17 cellular contexts compared by ENCODE assay signal in genomic region chr20:46073024-46073423, GRCh38. TPM values are rescaled to one million over a fixed set of nuclear protein-coding genes. Genes with fewer than 3 reads are reported as not detected.
DNase-seq lines count a peak whose midpoint lies in the region; ATAC-seq and TF ChIP-seq lines count a peak whose summit lies in the region.
"Had no signal": no experiment of that assay in that cellular context is flagged by ENCODE, and none has a peak within 500 bp of the region (broad histone marks: within the 10 kb centered on the region; RNA-seq: fewer than 3 reads in every experiment).

No MANE protein-coding gene starts in this region.

- no peaks in the 10 kb centered on the region for H4K20me1 ChIP-seq in mammary epithelial cell (ENCODE audit: insufficient read depth, low read length)

- H3K27ac ChIP-seq in mammary epithelial cell (ENCODE audit: insufficient read depth, low read depth, low read length) (no peak overlapping the region), caudate nucleus (ENCODE audit: low read depth, low read length) (peak overlapping the region; percentile 72), esophagus muscularis mucosa (replicated peaks in 1 of 4) (no peak overlapping the region), temporal lobe (ENCODE audit: low read depth, low read length) (peak overlapping the region; percentile 81)
- H3K27ac ChIP-seq: BLaER1 had no signal

- in situ Hi-C loops in mammary epithelial cell (cut with MboI; ENCODE audit: low sequenced_read_pairs in 2 of 2), result no loop called here

- TF ChIP-seq CTCF in mammary epithelial cell (conservative IDR thresholded peaks at IDR 0.05 in 1 of 2, IDR thresholded peaks at IDR 0.05 in 1 of 2; ENCODE audit: extremely low read depth in 1 of 2, insufficient read depth in 1 of 2, low read depth in 1 of 2, low read length in 2 of 2) (no peak), MCF 10A (IDR thresholded peaks at IDR 0.05; ENCODE audit: unreplicated experiment) (no peak), esophagus muscularis mucosa (IDR thresholded peaks at IDR 0.05) (no peak)

- H3K36me3 ChIP-seq in mammary epithelial cell (ENCODE audit: insufficient read depth, low read length) (peaks cover 11% of the 10 kb centered on the region), esophagus muscularis mucosa (peaks cover 19 to 62% (median 56%) of the 10 kb centered on the region in 4 donors)

- H3K4me2 ChIP-seq in mammary epithelial cell (ENCODE audit: insufficient read depth, low read depth, low read length), result peak overlapping the region; percentile 3
- H3K4me2 ChIP-seq: BLaER1 had no signal

- H3K27me3 ChIP-seq in mammary epithelial cell (ENCODE audit: insufficient read depth, low read length) (no peaks in the 10 kb centered on the region), esophagus muscularis mucosa (no peaks in the 10 kb centered on the region)
- H3K27me3 ChIP-seq: BLaER1 had no signal

- 87% methylated on average over 4 of the region's 4 CpGs for WGBS in mammary epithelial cell (ENCODE audit: low coverage, missing lambda C conversion rate)
- WGBS in esophagus muscularis mucosa, result 84% methylated on average over 4 of the region's 4 CpGs

- H3K4me1 Mint-ChIP-seq in MCF 10A (ENCODE audit: insufficient read depth, unreplicated experiment), result peaks cover 8% of the 10 kb centered on the region
- H3K4me1 Mint-ChIP-seq: CD14-positive monocyte had no signal

- CTCF ChIA-PET in mammary epithelial cell (lab: Charles Lee; ENCODE audit: low non-redundant PET) (no interaction called here), MCF 10A (lab: Yijun Ruan, JAX) (interaction anchor here (0.8 to 1.5 kb wide), 5 partner anchors 12 to 103 kb away, joined by 3 to 5 read pairs (median 4); no protein-coding TSS in a partner anchor)

- peaks cover 12% of the 10 kb centered on the region for H3K4me1 ChIP-seq in mammary epithelial cell (ENCODE audit: insufficient read depth, low read length)
- H3K4me1 ChIP-seq in esophagus muscularis mucosa, result no peaks in the 10 kb centered on the region
- H3K4me1 ChIP-seq: BLaER1 had no signal

- H3K79me2 ChIP-seq in mammary epithelial cell (ENCODE audit: insufficient read depth, low read length), result peaks cover 30% of the 10 kb centered on the region

- dilution Hi-C loops in mammary epithelial cell (cut with HindIII; ENCODE audit: low sequenced_read_pairs), result no loop called here

- intact Hi-C loops in mammary epithelial cell (cut with micrococcal nuclease) (no loop called here), MCF 10A (cut with micrococcal nuclease) (no loop called here), esophagus muscularis mucosa (cut with DNase I) (no loop called here)

- H3K9me3 ChIP-seq in mammary epithelial cell (replicated peaks; ENCODE audit: insufficient read depth, low read length), result no peaks in the 10 kb centered on the region
- H3K9me3 ChIP-seq in esophagus muscularis mucosa, result no peaks in the 10 kb centered on the region
- H3K9me3 ChIP-seq: BLaER1 had no signal

- DNase-seq in mammary epithelial cell (no peak), MCF 10A (ENCODE audit: unreplicated experiment) (no peak), caudate nucleus (lab: John Stamatoyannopoulos, UW) (no peak), esophagus muscularis mucosa (ENCODE audit: extremely low spot score) (peak; percentile 14), GOT3 (lab: John Stamatoyannopoulos, UW) (no peak), NCI-H748 treated with DMSO at 0.1 percent for 48 hours (lab: John Stamatoyannopoulos, UW) (no peak)
- DNase-seq: 8988T; CD4-positive, alpha-beta memory T cell; DMS153; GDM1; H7 had no signal

- no peak overlapping the region for H2AFZ ChIP-seq in mammary epithelial cell (ENCODE audit: low read depth, low read length)

- no peaks in the 10 kb centered on the region for H3K9me3 Mint-ChIP-seq in MCF 10A (ENCODE audit: unreplicated experiment)
- H3K9me3 Mint-ChIP-seq: CD14-positive monocyte; CD4-positive, alpha-beta memory T cell had no signal

- BruUV-seq in mammary epithelial cell (replicated peaks; lab: Mats Ljungman, UMichigan) (no TSS peak), MCF 10A (replicated peaks; lab: Mats Ljungman, UMichigan) (no TSS peak)

- no peak overlapping the region for H3K9ac ChIP-seq in mammary epithelial cell (ENCODE audit: insufficient read depth, low read length)
- H3K9ac ChIP-seq: BLaER1 had no signal

- no peak for ATAC-seq in GM18520 (IDR thresholded peaks at IDR 0.05; ENCODE audit: unreplicated experiment)
- ATAC-seq: HCT116 had no signal

- no peak for TF ChIP-seq EP300 in esophagus muscularis mucosa (IDR thresholded peaks at IDR 0.05)

- H3K4me3 Mint-ChIP-seq in MCF 10A (ENCODE audit: unreplicated experiment), result no peak overlapping the region
- H3K4me3 Mint-ChIP-seq: CD14-positive monocyte; CD4-positive, alpha-beta memory T cell had no signal

- no peak overlapping the region for H3K4me3 ChIP-seq in mammary epithelial cell (replicated peaks in 1 of 3; ENCODE audit: insufficient read depth in 1 of 3, low read depth in 2 of 3, low read length in 3 of 3)
- H3K4me3 ChIP-seq in esophagus muscularis mucosa, result no peak overlapping the region
- H3K4me3 ChIP-seq: BLaER1 had no signal

- H3K36me3 Mint-ChIP-seq in MCF 10A (ENCODE audit: insufficient read depth, unreplicated experiment), result peaks cover 20% of the 10 kb centered on the region

- POLR2A ChIA-PET in MCF 10A (lab: Yijun Ruan, JAX), result interaction anchor here (0.7 to 1.6 kb wide), 4 partner anchors 12 to 65 kb away, joined by 3 to 4 read pairs (median 3); no protein-coding TSS in a partner anchor

- TF ChIP-seq POLR2A in esophagus muscularis mucosa (IDR thresholded peaks at IDR 0.05; ENCODE audit: low read depth), result no peak

- no peak overlapping the region for H3K27ac Mint-ChIP-seq in MCF 10A (ENCODE audit: low read depth, unreplicated experiment)
- H3K27ac Mint-ChIP-seq: CD14-positive monocyte; CD4-positive, alpha-beta memory T cell had no signal

- H3K27me3 Mint-ChIP-seq in MCF 10A (ENCODE audit: insufficient read depth, unreplicated experiment), result no peaks in the 10 kb centered on the region
- H3K27me3 Mint-ChIP-seq: CD4-positive, alpha-beta memory T cell had no signal

RNA-seq across cellular contexts. Expression of gene NCOA5, which starts 16.7 kb away (rescaled TPM):
- total RNA-seq in mammary epithelial cell (10 to 100 TPM; 11.2 to 17.8 TPM), MCF 10A (2022) (26.0 and 31.2 TPM in 2 replicates), esophagus muscularis mucosa (10 to 100 TPM; 17.4 to 36.8 (median 29.9) TPM), temporal lobe (21.6 TPM)
- polyA plus RNA-seq in mammary epithelial cell, result 17.4 TPM
- polyA minus RNA-seq in mammary epithelial cell, result 20.1 TPM

RNA-seq across cellular contexts. Expression of gene SLC12A5, which starts 44.0 kb away (rescaled TPM):
- 1 to 10 TPM in 1 of 2 donors, not detected in 1; 1.5 TPM for total RNA-seq in mammary epithelial cell
- polyA plus RNA-seq in mammary epithelial cell, result 0.94 TPM
- 11.3 TPM for polyA minus RNA-seq in mammary epithelial cell
- 0.75 and 0.98 TPM in 2 replicates for total RNA-seq in MCF 10A (2022)
- 1 to 10 TPM in 1 of 4 donors, under 1 TPM in 1, not detected in 2; 0.99 to 1.2 TPM for total RNA-seq in esophagus muscularis mucosa
- total RNA-seq in temporal lobe, result 17.2 TPM
- total RNA-seq: CD4-positive, alpha-beta memory T cell; Daoy had no signal
- polyA plus RNA-seq: CD14-positive monocyte; CD4-positive, alpha-beta memory T cell had no signal

RNA-seq across cellular contexts. Expression of gene CD40, which starts 45.1 kb away (rescaled TPM):
- total RNA-seq in mammary epithelial cell, result 1 to 10 TPM in 1 of 2 donors, not detected in 1; 3.2 TPM
- 14.9 TPM for polyA plus RNA-seq in mammary epithelial cell
- 0.31 TPM for polyA minus RNA-seq in mammary epithelial cell
- total RNA-seq in MCF 10A (2022), result 1.5 and 2.3 TPM in 2 replicates
- total RNA-seq in esophagus muscularis mucosa, result 10 to 100 TPM in 3 of 4 donors, 1 to 10 TPM in 1; 10.0 to 21.6 (median 16.9) TPM
- total RNA-seq in temporal lobe, result 0.49 TPM

Comparison
In these comparisons a context has a peak if more than half of its experiments do, and no peak if none do; other contexts are left out.
1. H3K27ac ChIP-seq: peak in caudate nucleus (single experiment) and temporal lobe (single experiment); none in mammary epithelial cell (single experiment) and esophagus muscularis mucosa (0 of 4).